In the genomic region with DNA sequence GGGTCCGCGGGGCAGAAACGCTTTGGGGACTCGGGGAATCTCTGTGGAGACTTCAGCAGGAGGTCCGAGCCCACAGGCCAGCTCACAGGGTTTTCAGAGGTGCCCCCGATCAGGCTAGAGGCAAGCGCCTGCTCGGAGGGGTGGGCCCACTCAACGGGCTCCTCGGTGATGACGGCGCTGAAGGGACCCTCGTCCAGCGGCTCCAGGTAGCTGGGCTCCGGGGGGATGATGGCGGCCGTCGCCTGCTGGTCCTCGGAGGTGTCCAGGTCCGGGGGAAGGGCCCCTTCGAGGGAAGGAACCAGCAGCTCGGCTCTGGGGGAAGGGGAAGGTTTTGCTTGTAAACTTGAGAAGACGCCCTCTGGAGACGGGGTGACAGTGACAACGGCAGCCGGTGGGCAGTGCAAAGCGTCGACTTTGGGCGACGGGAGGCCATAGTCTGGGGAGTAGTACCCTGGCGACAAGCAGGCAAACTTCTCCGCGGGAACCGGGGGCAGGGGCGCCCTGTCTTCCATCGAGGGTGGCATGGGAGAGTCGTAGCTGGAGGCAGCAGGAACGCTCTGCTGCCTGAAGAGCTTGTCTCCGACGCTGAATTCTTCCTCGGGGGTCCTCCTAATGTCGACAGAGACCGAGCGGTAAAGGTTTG, we compare ENCODE assay signal across 24 cellular contexts.
"Had no signal": no experiment of that assay in that cellular context is flagged by ENCODE, and none has a peak within 500 bp of the region (broad histone marks: within the 10 kb centered on the region; RNA-seq: fewer than 3 reads in every experiment).

No MANE protein-coding gene starts in this region.

- H3K4me3 ChIP-seq: adrenal gland, body of pancreas, coronary artery, dorsolateral prefrontal cortex, gastroesophageal sphincter, left lung, mucosa of descending colon, right atrium auricular region, spleen, transverse colon had no signal

- ATAC-seq: activated T-cell treated with anti-CD3 and anti-CD28 coated beads, Interleukin-2, amount 50 U/mL, for 72 hours; body of pancreas; gastroesophageal sphincter; left lung; mucosa of descending colon; natural killer cell treated with Interleukin-12 subunit alpha and Interleukin-12 subunit beta and Interleukin-15 and Interleukin-18, amount 100 ng/mL, for 72 hours; T-helper 17 cell had no signal

- H3K4me1 Mint-ChIP-seq: activated CD4-positive, alpha-beta memory T cell treated with anti-CD3 and anti-CD28 coated beads, Interleukin-2, amount 10 ng/mL, durations not matched to agents 7 days and 5 days; activated CD4-positive, alpha-beta T cell treated with anti-CD3 and anti-CD28 coated beads, Interleukin-2, amount 10 ng/mL, durations not matched to agents 7 days and 5 days; activated naive CD8-positive, alpha-beta T cell treated with anti-CD3 and anti-CD28 coated beads for 36 hours; T-helper 17 cell had no signal

- H3K27me3 ChIP-seq: adrenal gland, body of pancreas, dorsolateral prefrontal cortex, gastroesophageal sphincter, left lung, right atrium auricular region, spleen, transverse colon had no signal

- H3K9me3 Mint-ChIP-seq: activated CD4-positive, alpha-beta memory T cell treated with anti-CD3 and anti-CD28 coated beads, Interleukin-2, amount 10 ng/mL, durations not matched to agents 7 days and 5 days; activated CD4-positive, alpha-beta T cell treated with anti-CD3 and anti-CD28 coated beads, Interleukin-2, amount 10 ng/mL, durations not matched to agents 7 days and 5 days; activated naive CD8-positive, alpha-beta T cell treated with anti-CD3 and anti-CD28 coated beads for 36 hours; activated T-cell treated with anti-CD3 and anti-CD28 coated beads, Interleukin-2, amount 50 U/mL, for 72 hours; natural killer cell treated with Interleukin-12 subunit alpha and Interleukin-12 subunit beta and Interleukin-15 and Interleukin-18, amount 100 ng/mL, for 72 hours had no signal

- H3K27me3 Mint-ChIP-seq: activated CD4-positive, alpha-beta memory T cell treated with anti-CD3 and anti-CD28 coated beads, Interleukin-2, amount 10 ng/mL, durations not matched to agents 7 days and 5 days; activated CD4-positive, alpha-beta T cell treated with anti-CD3 and anti-CD28 coated beads, Interleukin-2, amount 10 ng/mL, durations not matched to agents 7 days and 5 days; activated naive CD8-positive, alpha-beta T cell treated with anti-CD3 and anti-CD28 coated beads for 36 hours; natural killer cell treated with Interleukin-12 subunit alpha and Interleukin-12 subunit beta and Interleukin-15 and Interleukin-18, amount 100 ng/mL, for 72 hours; T-helper 17 cell had no signal

- H3K27ac ChIP-seq: adrenal gland, body of pancreas, coronary artery, dorsolateral prefrontal cortex, gastroesophageal sphincter, left lung, right atrium auricular region, spleen, transverse colon had no signal

- H3K4me1 ChIP-seq: body of pancreas, gastroesophageal sphincter, left lung, right atrium auricular region, transverse colon had no signal

- H3K4me3 Mint-ChIP-seq: activated CD4-positive, alpha-beta memory T cell treated with anti-CD3 and anti-CD28 coated beads, Interleukin-2, amount 10 ng/mL, durations not matched to agents 7 days and 5 days; activated CD4-positive, alpha-beta T cell treated with anti-CD3 and anti-CD28 coated beads, Interleukin-2, amount 10 ng/mL, durations not matched to agents 7 days and 5 days; activated naive CD8-positive, alpha-beta T cell treated with anti-CD3 and anti-CD28 coated beads for 36 hours; activated T-cell treated with anti-CD3 and anti-CD28 coated beads, Interleukin-2, amount 50 U/mL, for 72 hours; natural killer cell treated with Interleukin-12 subunit alpha and Interleukin-12 subunit beta and Interleukin-15 and Interleukin-18, amount 100 ng/mL, for 72 hours; T-helper 17 cell had no signal

- H3K9me3 ChIP-seq: adrenal gland, body of pancreas, gastroesophageal sphincter, left lung, mucosa of descending colon, right atrium auricular region, spleen, transverse colon had no signal

- H3K27ac Mint-ChIP-seq: activated CD4-positive, alpha-beta memory T cell treated with anti-CD3 and anti-CD28 coated beads, Interleukin-2, amount 10 ng/mL, durations not matched to agents 7 days and 5 days; activated CD4-positive, alpha-beta T cell treated with anti-CD3 and anti-CD28 coated beads, Interleukin-2, amount 10 ng/mL, durations not matched to agents 7 days and 5 days; activated naive CD8-positive, alpha-beta T cell treated with anti-CD3 and anti-CD28 coated beads for 36 hours; activated T-cell treated with anti-CD3 and anti-CD28 coated beads, Interleukin-2, amount 50 U/mL, for 72 hours; natural killer cell treated with Interleukin-12 subunit alpha and Interleukin-12 subunit beta and Interleukin-15 and Interleukin-18, amount 100 ng/mL, for 72 hours; T-helper 17 cell had no signal

- DNase-seq: activated CD4-positive, alpha-beta memory T cell treated with anti-CD3 and anti-CD28 coated beads, Interleukin-2, amount 10 ng/mL, durations not matched to agents 7 days and 5 days; activated CD4-positive, alpha-beta T cell treated with anti-CD3 and anti-CD28 coated beads for 1 hour; activated CD4-positive, alpha-beta T cell treated with anti-CD3 and anti-CD28 coated beads, Interleukin-2, amount 10 ng/mL, durations not matched to agents 7 days and 5 days; activated naive CD4-positive, alpha-beta T cell; activated naive CD8-positive, alpha-beta T cell treated with anti-CD3 and anti-CD28 coated beads for 36 hours; activated T-cell treated with anti-CD3 and anti-CD28 coated beads, Interleukin-2, amount 50 U/mL, for 72 hours; adrenal gland; body of pancreas; cerebellar nuclear complex; dorsolateral prefrontal cortex; effector memory CD4-positive, alpha-beta T cell; head of caudate nucleus; mucosa of descending colon; spleen; stimulated activated naive CD4-positive, alpha-beta T cell treated with Interleukin-2 at 50 U/mL for 16 hours; T-helper 17 cell; T1000; transverse colon had no signal

- H3K36me3 Mint-ChIP-seq: natural killer cell treated with Interleukin-12 subunit alpha and Interleukin-12 subunit beta and Interleukin-15 and Interleukin-18, amount 100 ng/mL, for 72 hours had no signal

- FAIRE-seq: endothelial cell of umbilical vein had no signal
